ENCODE assay signal across 16 cellular contexts in the genomic region with DNA sequence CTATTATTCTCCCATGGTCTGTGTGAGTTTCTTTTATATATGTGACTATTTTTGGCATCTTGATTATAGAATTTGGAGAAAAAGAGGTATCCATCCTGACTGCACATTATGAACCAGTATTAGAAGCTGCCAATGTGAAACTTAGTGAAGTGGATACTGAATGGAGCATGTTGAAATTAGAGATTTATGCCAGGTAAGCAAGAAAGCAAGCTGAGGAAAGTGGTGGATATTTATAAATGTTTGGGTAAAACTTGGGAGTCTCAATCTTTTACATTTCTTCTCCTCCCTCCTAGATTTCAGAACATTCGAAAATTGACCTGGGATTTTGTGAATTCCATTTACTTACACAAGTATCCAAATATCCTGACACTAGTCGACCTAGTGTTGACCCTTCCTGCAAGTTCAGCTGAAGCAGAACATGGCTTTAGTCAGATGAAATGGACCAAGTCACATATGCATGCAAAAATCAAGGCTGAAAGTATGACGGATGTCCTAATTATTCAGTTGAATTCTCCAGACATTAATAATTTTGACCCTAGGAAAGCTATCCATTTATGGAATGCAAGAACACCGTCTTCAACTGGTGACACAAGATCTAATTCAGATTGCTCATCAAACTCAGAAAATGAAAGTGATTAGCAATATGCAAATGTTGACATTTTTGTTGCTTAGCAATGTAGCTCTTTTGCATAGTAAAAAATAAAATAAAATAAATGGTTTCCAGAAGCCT.
DNase-seq lines count a peak whose midpoint lies in the region; ATAC-seq and TF ChIP-seq lines count a peak whose summit lies in the region.
"Had no signal": no experiment of that assay in that cellular context is flagged by ENCODE, and none has a peak within 500 bp of the region (broad histone marks: within the 10 kb centered on the region; RNA-seq: fewer than 3 reads in every experiment).

No MANE protein-coding gene starts in this region.

- H3K9me3 ChIP-seq in CD8-positive, alpha-beta T cell (ENCODE audit: low read length), result no peaks in the 10 kb centered on the region
- no peaks in the 10 kb centered on the region for H3K9me3 ChIP-seq in fibroblast of lung (ENCODE audit: control insufficient read depth, insufficient read depth, low read depth, low read length)
- no peaks in the 10 kb centered on the region for H3K9me3 ChIP-seq in psoas muscle
- H3K9me3 ChIP-seq in A673 (ENCODE audit: low read depth, low read length, poor library complexity, severe bottlenecking), result no peaks in the 10 kb centered on the region

- H3K27ac Mint-ChIP-seq in CD8-positive, alpha-beta T cell, result peak overlapping the region; percentile 60
- H3K27ac Mint-ChIP-seq in T-helper 1 cell treated with Interleukin-12 subunit alpha and Interleukin-12 subunit beta and Interleukin-4 antibody, amounts not matched to agents 30 μg/mL and 1 μg/mL, for 36 hours, result peak overlapping the region; percentile 71
- H3K27ac Mint-ChIP-seq: activated B cell treated with CpG ODN at 0.5 μM for 24 hours, IgD-negative memory B cell, natural killer cell had no signal

- POLR2A ChIA-PET in CD8-positive, alpha-beta T cell (lab: Charles Lee), result interaction anchor here (0.7 to 9.7 kb wide), 8 partner anchors 9 to 90 kb away, joined by 3 to 59 read pairs (median 6); partner anchors contain the start of gene IL7R
- POLR2A ChIA-PET in A673 (lab: Charles Lee; ENCODE audit: low non-redundant PET), result no interaction called here

- no peak for TF ChIP-seq CTCF in CD8-positive, alpha-beta T cell (IDR thresholded peaks at IDR 0.05)
- TF ChIP-seq CTCF in fibroblast of lung (conservative IDR thresholded peaks at IDR 0.05 in 1 of 2, IDR thresholded peaks at IDR 0.05 in 1 of 2; ENCODE audit: low read depth in 1 of 2, low read length in 2 of 2) (no peak), psoas muscle (IDR thresholded peaks at IDR 0.05) (no peak), A673 (conservative IDR thresholded peaks at IDR 0.05; ENCODE audit: low read depth, low read length) (no peak)

- DNase-seq in AG08395 (ENCODE audit: low spot score), result peak; percentile 29
- no peak for DNase-seq in CD8-positive, alpha-beta T cell
- DNase-seq in fibroblast of lung (ENCODE audit: low read depth in 2 of 2), result peak in 1 of 2 donors; percentile 63
- DNase-seq in psoas muscle, result no peak
- no peak for DNase-seq in epidermal melanocyte (ENCODE audit: insufficient read length, low spot score)
- DNase-seq in activated gamma-delta T cell treated with Interleukin-2 at 50 U/mL for 16 hours, result no peak
- no peak for DNase-seq in A673 (ENCODE audit: low spot score)
- DNase-seq: activated B cell treated with CpG ODN at 0.5 μM for 24 hours; activated effector memory CD4-positive, alpha-beta T cell treated with Interleukin-2 at 50 U/mL for 16 hours; hippocampal formation; natural killer cell; NCI-H1105; retina had no signal

- H3K4me3 Mint-ChIP-seq in CD8-positive, alpha-beta T cell, result peak overlapping the region; percentile 51
- peak overlapping the region; percentile 24 for H3K4me3 Mint-ChIP-seq in T-helper 1 cell treated with Interleukin-12 subunit alpha and Interleukin-12 subunit beta and Interleukin-4 antibody, amounts not matched to agents 30 μg/mL and 1 μg/mL, for 36 hours
- H3K4me3 Mint-ChIP-seq: activated B cell treated with CpG ODN at 0.5 μM for 24 hours, IgD-negative memory B cell, natural killer cell had no signal

- peaks cover 77% of the 10 kb centered on the region for H3K4me1 Mint-ChIP-seq in CD8-positive, alpha-beta T cell (ENCODE audit: low read depth)
- H3K4me1 Mint-ChIP-seq in T-helper 1 cell treated with Interleukin-12 subunit alpha and Interleukin-12 subunit beta and Interleukin-4 antibody, amounts not matched to agents 30 μg/mL and 1 μg/mL, for 36 hours (ENCODE audit: low read depth), result peaks cover 76% of the 10 kb centered on the region
- H3K4me1 Mint-ChIP-seq: activated B cell treated with CpG ODN at 0.5 μM for 24 hours had no signal

- CTCF ChIA-PET in CD8-positive, alpha-beta T cell (lab: Charles Lee), result interaction anchor here (0.8 to 4.8 kb wide), 6 partner anchors 11 to 139 kb away, joined by 3 to 31 read pairs (median 3); no protein-coding TSS in a partner anchor
- CTCF ChIA-PET in A673 (lab: Charles Lee), result no interaction called here

- no peaks in the 10 kb centered on the region for H3K36me3 ChIP-seq in CD8-positive, alpha-beta T cell (ENCODE audit: insufficient read depth, low read length)
- H3K36me3 ChIP-seq in fibroblast of lung (ENCODE audit: control insufficient read depth, insufficient read depth, low read length), result no peaks in the 10 kb centered on the region
- no peaks in the 10 kb centered on the region for H3K36me3 ChIP-seq in psoas muscle (ENCODE audit: insufficient read depth in 1 of 2, low read depth in 1 of 2)
- H3K36me3 ChIP-seq in A673 (ENCODE audit: insufficient read depth, low read length, poor library complexity, severe bottlenecking), result no peaks in the 10 kb centered on the region
- H3K36me3 ChIP-seq: cardiac muscle cell had no signal

- H3K9ac ChIP-seq in fibroblast of lung (ENCODE audit: insufficient read depth, low read length), result no peak overlapping the region

- no peaks in the 10 kb centered on the region for H3K36me3 Mint-ChIP-seq in CD8-positive, alpha-beta T cell
- H3K36me3 Mint-ChIP-seq in T-helper 1 cell treated with Interleukin-12 subunit alpha and Interleukin-12 subunit beta and Interleukin-4 antibody, amounts not matched to agents 30 μg/mL and 1 μg/mL, for 36 hours (ENCODE audit: low read depth), result peaks cover 4% of the 10 kb centered on the region
- H3K36me3 Mint-ChIP-seq: IgD-negative memory B cell, natural killer cell had no signal

- no TSS peak for BruUV-seq in A673 (replicated peaks; lab: Mats Ljungman, UMichigan)

- intact Hi-C loops in CD8-positive, alpha-beta T cell (cut with DNase I, micrococcal nuclease), result loop anchor here in 1 of 2 experiments (2.0 kb wide), 1 partner anchor 15 kb away; no protein-coding TSS in a partner anchor
- intact Hi-C loops in psoas muscle (cut with DNase I) (no loop called here), A673 (cut with micrococcal nuclease; ENCODE audit: unreplicated experiment) (no loop called here)

- H3K27me3 Mint-ChIP-seq in CD8-positive, alpha-beta T cell (ENCODE audit: low read depth), result no peaks in the 10 kb centered on the region
- H3K27me3 Mint-ChIP-seq in T-helper 1 cell treated with Interleukin-12 subunit alpha and Interleukin-12 subunit beta and Interleukin-4 antibody, amounts not matched to agents 30 μg/mL and 1 μg/mL, for 36 hours (ENCODE audit: low read depth), result no peaks in the 10 kb centered on the region
- H3K27me3 Mint-ChIP-seq: activated B cell treated with CpG ODN at 0.5 μM for 24 hours, IgD-negative memory B cell had no signal

- H3K79me2 ChIP-seq in fibroblast of lung (ENCODE audit: control insufficient read depth, insufficient read depth, low read length), result no peaks in the 10 kb centered on the region

- peak; percentile 27 for ATAC-seq in CD8-positive, alpha-beta T cell
- no peak for ATAC-seq in psoas muscle
- ATAC-seq: natural killer cell had no signal

- peaks cover 56% of the 10 kb centered on the region for H3K4me1 ChIP-seq in CD8-positive, alpha-beta T cell (ENCODE audit: insufficient read depth, low read length)
- H3K4me1 ChIP-seq in fibroblast of lung (ENCODE audit: control insufficient read depth, extremely low read depth, insufficient read depth, low read length) (peaks cover 7% of the 10 kb centered on the region), psoas muscle (no peaks in the 10 kb centered on the region), A673 (ENCODE audit: insufficient read depth, low read length, poor library complexity, severe bottlenecking) (no peaks in the 10 kb centered on the region)

- H4K20me1 ChIP-seq in fibroblast of lung (ENCODE audit: control insufficient read depth, extremely low read depth, insufficient read depth, low read length), result no peaks in the 10 kb centered on the region

- H3K9me3 Mint-ChIP-seq in CD8-positive, alpha-beta T cell, result no peaks in the 10 kb centered on the region
- no peaks in the 10 kb centered on the region for H3K9me3 Mint-ChIP-seq in T-helper 1 cell treated with Interleukin-12 subunit alpha and Interleukin-12 subunit beta and Interleukin-4 antibody, amounts not matched to agents 30 μg/mL and 1 μg/mL, for 36 hours
- H3K9me3 Mint-ChIP-seq: activated B cell treated with CpG ODN at 0.5 μM for 24 hours, natural killer cell had no signal

- H2AFZ ChIP-seq in fibroblast of lung (ENCODE audit: low read length), result no peak overlapping the region

- no peaks in the 10 kb centered on the region for H3K27me3 ChIP-seq in CD8-positive, alpha-beta T cell (ENCODE audit: insufficient read depth, low read length)
- H3K27me3 ChIP-seq in fibroblast of lung (ENCODE audit: control insufficient read depth, insufficient read depth, low read length) (no peaks in the 10 kb centered on the region), psoas muscle (ENCODE audit: insufficient read depth in 3 of 3, low read length in 2 of 3) (no peaks in the 10 kb centered on the region), A673 (replicated peaks; ENCODE audit: insufficient read depth, low read depth, low read length, poor library complexity) (no peaks in the 10 kb centered on the region)
- H3K27me3 ChIP-seq: cardiac muscle cell had no signal

- H3K4me3 ChIP-seq in CD8-positive, alpha-beta T cell (ENCODE audit: low read depth, low read length), result no peak overlapping the region
- H3K4me3 ChIP-seq in fibroblast of lung (replicated peaks in 1 of 4; ENCODE audit: control extremely low read depth in 1 of 4, insufficient read depth in 1 of 4, low read depth in 3 of 4, low read length in 4 of 4) (no peak overlapping the region), psoas muscle (no peak overlapping the region), A673 (ENCODE audit: low read depth, low read length, poor library complexity, severe bottlenecking) (no peak overlapping the region)
- H3K4me3 ChIP-seq: cardiac muscle cell had no signal

- H3K27ac ChIP-seq in CD8-positive, alpha-beta T cell (ENCODE audit: low read depth, low read length), result no peak overlapping the region
- no peak overlapping the region for H3K27ac ChIP-seq in fibroblast of lung (ENCODE audit: insufficient read depth, low read length)
- no peak overlapping the region for H3K27ac ChIP-seq in psoas muscle
- no peak overlapping the region for H3K27ac ChIP-seq in A673 (ENCODE audit: low read depth, low read length, poor library complexity, severe bottlenecking)
- H3K27ac ChIP-seq: cardiac muscle cell had no signal

- peak overlapping the region; percentile 11 for H3K4me2 ChIP-seq in fibroblast of lung (ENCODE audit: extremely low read depth, insufficient read depth, low read length)

- 54 to 70% (median 54%) methylated on average over 4 of the region's 4 CpGs for WGBS in psoas muscle, 3 donors
